In the genomic region with DNA sequence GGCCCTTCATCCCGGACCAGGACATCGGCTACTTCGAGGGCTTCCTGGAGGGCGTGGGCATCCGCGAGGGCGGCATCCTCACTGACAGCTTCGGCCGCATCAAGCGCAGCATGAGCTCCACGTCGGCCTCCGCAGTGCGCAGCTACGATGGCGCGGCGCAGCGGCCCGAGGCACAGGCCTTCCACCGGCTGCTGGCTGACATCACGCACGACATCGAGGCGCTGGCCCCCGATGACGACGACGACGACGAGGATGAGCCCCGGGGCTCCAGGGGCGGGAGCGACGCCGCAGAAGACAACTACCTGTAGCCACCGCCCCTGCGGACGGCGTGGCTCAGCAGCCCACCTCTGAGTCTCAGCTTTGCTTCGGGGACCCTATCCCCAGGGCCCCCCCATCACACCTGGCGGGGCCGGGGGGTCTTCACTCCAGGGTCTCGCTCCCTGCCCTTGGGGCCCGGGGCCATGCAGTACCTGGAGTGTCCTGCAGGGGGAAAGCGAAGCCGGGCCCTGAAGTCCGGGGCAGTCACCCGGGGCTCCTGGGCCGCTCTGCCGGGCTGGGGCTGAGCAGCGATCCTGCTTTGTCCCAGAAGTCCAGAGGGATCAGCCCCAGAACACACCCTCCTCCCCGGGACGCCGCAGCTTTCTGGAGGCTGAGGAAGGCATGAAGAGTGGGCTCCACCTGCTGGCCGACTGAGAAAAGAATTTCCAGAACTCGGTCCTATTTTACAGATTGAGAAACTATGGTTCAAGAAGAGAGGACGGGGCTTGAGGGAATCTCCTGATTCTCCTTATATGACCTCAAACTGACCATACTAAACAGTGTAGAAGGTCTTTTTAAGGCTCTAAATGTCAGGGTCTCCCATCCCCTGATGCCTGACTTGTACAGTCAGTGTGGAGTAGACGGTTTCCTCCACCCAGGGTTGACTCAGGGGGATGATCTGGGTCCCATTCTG, we compare ENCODE assay signal across 1 cellular context.
A peak's percentile ranks its signal among the peaks of the same experiment; 100 is the strongest.
TF ChIP-seq lines count a peak whose summit lies in the region.

No MANE protein-coding gene starts in this region.

TF ChIP-seq in HepG2, 621 proteins besides CTCF, POLR2A, EP300 and RAD21 (continued from another document and continues in another):
- no peak for TF ChIP-seq ZNF260 (CRISPR knock-in tag; IDR thresholded peaks at IDR 0.05; ENCODE audit: borderline replicate concordance, low read depth)
- no peak for TF ChIP-seq MTF2 (CRISPR knock-in tag; IDR thresholded peaks at IDR 0.05; ENCODE audit: borderline replicate concordance)
- TF ChIP-seq, protein P1, sequence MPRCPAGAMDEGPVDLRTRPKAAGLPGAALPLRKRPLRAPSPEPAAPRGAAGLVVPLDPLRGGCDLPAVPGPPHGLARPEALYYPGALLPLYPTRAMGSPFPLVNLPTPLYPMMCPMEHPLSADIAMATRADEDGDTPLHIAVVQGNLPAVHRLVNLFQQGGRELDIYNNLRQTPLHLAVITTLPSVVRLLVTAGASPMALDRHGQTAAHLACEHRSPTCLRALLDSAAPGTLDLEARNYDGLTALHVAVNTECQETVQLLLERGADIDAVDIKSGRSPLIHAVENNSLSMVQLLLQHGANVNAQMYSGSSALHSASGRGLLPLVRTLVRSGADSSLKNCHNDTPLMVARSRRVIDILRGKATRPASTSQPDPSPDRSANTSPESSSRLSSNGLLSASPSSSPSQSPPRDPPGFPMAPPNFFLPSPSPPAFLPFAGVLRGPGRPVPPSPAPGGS (CRISPR knock-in tag; IDR thresholded peaks at IDR 0.05): no peak
- no peak for TF ChIP-seq SP5 (CRISPR knock-in tag; IDR thresholded peaks at IDR 0.05; ENCODE audit: borderline replicate concordance, low read depth)
- TF ChIP-seq, protein P2, sequence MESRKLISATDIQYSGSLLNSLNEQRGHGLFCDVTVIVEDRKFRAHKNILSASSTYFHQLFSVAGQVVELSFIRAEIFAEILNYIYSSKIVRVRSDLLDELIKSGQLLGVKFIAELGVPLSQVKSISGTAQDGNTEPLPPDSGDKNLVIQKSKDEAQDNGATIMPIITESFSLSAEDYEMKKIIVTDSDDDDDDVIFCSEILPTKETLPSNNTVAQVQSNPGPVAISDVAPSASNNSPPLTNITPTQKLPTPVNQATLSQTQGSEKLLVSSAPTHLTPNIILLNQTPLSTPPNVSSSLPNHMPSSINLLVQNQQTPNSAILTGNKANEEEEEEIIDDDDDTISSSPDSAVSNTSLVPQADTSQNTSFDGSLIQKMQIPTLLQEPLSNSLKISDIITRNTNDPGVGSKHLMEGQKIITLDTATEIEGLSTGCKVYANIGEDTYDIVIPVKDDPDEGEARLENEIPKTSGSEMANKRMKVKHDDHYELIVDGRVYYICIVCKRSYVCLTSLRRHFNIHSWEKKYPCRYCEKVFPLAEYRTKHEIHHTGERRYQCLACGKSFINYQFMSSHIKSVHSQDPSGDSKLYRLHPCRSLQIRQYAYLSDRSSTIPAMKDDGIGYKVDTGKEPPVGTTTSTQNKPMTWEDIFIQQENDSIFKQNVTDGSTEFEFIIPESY (CRISPR knock-in tag; IDR thresholded peaks at IDR 0.05): peak; percentile 45; the same call in 1 of the 2 replicates
- TF ChIP-seq, protein P3, sequence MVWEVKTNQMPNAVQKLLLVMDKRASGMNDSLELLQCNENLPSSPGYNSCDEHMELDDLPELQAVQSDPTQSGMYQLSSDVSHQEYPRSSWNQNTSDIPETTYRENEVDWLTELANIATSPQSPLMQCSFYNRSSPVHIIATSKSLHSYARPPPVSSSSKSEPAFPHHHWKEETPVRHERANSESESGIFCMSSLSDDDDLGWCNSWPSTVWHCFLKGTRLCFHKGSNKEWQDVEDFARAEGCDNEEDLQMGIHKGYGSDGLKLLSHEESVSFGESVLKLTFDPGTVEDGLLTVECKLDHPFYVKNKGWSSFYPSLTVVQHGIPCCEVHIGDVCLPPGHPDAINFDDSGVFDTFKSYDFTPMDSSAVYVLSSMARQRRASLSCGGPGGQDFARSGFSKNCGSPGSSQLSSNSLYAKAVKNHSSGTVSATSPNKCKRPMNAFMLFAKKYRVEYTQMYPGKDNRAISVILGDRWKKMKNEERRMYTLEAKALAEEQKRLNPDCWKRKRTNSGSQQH (CRISPR knock-in tag; IDR thresholded peaks at IDR 0.05; ENCODE audit: low read depth): no peak
- TF ChIP-seq MIER2 (CRISPR knock-in tag; IDR thresholded peaks at IDR 0.05): no peak
- TF ChIP-seq ZNF672 (CRISPR knock-in tag; IDR thresholded peaks at IDR 0.05): no peak
- peak; percentile 43; the same call in 1 of the 2 replicates for TF ChIP-seq NKX3-1 (CRISPR knock-in tag; IDR thresholded peaks at IDR 0.05)
- TF ChIP-seq, protein P4, sequence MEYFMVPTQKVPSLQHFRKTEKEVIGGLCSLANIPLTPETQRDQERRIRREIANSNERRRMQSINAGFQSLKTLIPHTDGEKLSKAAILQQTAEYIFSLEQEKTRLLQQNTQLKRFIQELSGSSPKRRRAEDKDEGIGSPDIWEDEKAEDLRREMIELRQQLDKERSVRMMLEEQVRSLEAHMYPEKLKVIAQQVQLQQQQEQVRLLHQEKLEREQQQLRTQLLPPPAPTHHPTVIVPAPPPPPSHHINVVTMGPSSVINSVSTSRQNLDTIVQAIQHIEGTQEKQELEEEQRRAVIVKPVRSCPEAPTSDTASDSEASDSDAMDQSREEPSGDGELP (IDR thresholded peaks at IDR 0.05; ENCODE audit: borderline replicate concordance, low read depth): peak; percentile 35; the same call in 1 of the 2 replicates
- TF ChIP-seq YEATS4 (CRISPR knock-in tag; IDR thresholded peaks at IDR 0.05; ENCODE audit: borderline replicate concordance): peak; percentile 46; the same call in 1 of the 2 replicates
- TF ChIP-seq, protein P5, sequence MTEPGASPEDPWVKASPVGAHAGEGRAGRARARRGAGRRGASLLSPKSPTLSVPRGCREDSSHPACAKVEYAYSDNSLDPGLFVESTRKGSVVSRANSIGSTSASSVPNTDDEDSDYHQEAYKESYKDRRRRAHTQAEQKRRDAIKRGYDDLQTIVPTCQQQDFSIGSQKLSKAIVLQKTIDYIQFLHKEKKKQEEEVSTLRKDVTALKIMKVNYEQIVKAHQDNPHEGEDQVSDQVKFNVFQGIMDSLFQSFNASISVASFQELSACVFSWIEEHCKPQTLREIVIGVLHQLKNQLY (CRISPR knock-in tag; IDR thresholded peaks at IDR 0.05): no peak
- TF ChIP-seq, protein P6, sequence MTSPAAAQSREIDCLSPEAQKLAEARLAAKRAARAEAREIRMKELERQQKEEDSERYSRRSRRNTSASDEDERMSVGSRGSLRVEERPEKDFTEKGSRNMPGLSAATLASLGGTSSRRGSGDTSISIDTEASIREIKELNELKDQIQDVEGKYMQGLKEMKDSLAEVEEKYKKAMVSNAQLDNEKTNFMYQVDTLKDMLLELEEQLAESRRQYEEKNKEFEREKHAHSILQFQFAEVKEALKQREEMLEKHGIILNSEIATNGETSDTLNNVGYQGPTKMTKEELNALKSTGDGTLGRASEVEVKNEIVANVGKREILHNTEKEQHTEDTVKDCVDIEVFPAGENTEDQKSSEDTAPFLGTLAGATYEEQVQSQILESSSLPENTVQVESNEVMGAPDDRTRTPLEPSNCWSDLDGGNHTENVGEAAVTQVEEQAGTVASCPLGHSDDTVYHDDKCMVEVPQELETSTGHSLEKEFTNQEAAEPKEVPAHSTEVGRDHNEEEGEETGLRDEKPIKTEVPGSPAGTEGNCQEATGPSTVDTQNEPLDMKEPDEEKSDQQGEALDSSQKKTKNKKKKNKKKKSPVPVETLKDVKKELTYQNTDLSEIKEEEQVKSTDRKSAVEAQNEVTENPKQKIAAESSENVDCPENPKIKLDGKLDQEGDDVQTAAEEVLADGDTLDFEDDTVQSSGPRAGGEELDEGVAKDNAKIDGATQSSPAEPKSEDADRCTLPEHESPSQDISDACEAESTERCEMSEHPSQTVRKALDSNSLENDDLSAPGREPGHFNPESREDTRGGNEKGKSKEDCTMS (CRISPR knock-in tag; conservative IDR thresholded peaks at IDR 0.05): no peak
- TF ChIP-seq, protein P7, sequence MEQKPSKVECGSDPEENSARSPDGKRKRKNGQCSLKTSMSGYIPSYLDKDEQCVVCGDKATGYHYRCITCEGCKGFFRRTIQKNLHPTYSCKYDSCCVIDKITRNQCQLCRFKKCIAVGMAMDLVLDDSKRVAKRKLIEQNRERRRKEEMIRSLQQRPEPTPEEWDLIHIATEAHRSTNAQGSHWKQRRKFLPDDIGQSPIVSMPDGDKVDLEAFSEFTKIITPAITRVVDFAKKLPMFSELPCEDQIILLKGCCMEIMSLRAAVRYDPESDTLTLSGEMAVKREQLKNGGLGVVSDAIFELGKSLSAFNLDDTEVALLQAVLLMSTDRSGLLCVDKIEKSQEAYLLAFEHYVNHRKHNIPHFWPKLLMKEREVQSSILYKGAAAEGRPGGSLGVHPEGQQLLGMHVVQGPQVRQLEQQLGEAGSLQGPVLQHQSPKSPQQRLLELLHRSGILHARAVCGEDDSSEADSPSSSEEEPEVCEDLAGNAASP (CRISPR knock-in tag; IDR thresholded peaks at IDR 0.05; ENCODE audit: borderline replicate concordance): no peak; the same call in 1 of the 2 replicates
- peak; percentile 87 for TF ChIP-seq ZNF629 (CRISPR knock-in tag; conservative IDR thresholded peaks at IDR 0.05)
- TF ChIP-seq, protein P8, sequence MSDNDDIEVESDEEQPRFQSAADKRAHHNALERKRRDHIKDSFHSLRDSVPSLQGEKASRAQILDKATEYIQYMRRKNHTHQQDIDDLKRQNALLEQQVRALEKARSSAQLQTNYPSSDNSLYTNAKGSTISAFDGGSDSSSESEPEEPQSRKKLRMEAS (IDR thresholded peaks at IDR 0.05): peak; percentile 39; the same call in 1 of the 2 replicates
- TF ChIP-seq, protein P9, sequence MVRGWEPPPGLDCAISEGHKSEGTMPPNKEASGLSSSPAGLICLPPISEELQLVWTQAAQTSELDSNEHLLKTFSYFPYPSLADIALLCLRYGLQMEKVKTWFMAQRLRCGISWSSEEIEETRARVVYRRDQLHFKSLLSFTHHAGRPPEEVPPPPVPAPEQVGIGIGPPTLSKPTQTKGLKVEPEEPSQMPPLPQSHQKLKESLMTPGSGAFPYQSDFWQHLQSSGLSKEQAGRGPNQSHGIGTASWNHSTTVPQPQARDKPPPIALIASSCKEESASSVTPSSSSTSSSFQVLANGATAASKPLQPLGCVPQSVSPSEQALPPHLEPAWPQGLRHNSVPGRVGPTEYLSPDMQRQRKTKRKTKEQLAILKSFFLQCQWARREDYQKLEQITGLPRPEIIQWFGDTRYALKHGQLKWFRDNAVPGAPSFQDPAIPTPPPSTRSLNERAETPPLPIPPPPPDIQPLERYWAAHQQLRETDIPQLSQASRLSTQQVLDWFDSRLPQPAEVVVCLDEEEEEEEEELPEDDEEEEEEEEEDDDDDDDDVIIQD (CRISPR knock-in tag; IDR thresholded peaks at IDR 0.05; ENCODE audit: low read depth): peak; percentile 57; the same call in 1 of the 2 replicates
- TF ChIP-seq, protein P10, sequence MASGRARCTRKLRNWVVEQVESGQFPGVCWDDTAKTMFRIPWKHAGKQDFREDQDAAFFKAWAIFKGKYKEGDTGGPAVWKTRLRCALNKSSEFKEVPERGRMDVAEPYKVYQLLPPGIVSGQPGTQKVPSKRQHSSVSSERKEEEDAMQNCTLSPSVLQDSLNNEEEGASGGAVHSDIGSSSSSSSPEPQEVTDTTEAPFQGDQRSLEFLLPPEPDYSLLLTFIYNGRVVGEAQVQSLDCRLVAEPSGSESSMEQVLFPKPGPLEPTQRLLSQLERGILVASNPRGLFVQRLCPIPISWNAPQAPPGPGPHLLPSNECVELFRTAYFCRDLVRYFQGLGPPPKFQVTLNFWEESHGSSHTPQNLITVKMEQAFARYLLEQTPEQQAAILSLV (CRISPR knock-in tag; IDR thresholded peaks at IDR 0.05; ENCODE audit: borderline replicate concordance): peak; percentile 50; the same call in 1 of the 2 replicates
- TF ChIP-seq ZNF431 (CRISPR knock-in tag; IDR thresholded peaks at IDR 0.05; ENCODE audit: borderline replicate concordance, low read depth): no peak
- peak; percentile 65; the same call in 1 of the 2 replicates for TF ChIP-seq GABPB1 (CRISPR knock-in tag; IDR thresholded peaks at IDR 0.05)
- TF ChIP-seq EZH2 (conservative IDR thresholded peaks at IDR 0.05; ENCODE audit: low read depth, low read length): no peak
- no peak for TF ChIP-seq RFX1 (IDR thresholded peaks at IDR 0.05)
- TF ChIP-seq JUNB (CRISPR knock-in tag; IDR thresholded peaks at IDR 0.05; ENCODE audit: borderline replicate concordance): no peak
- peak; percentile 37; the same call in 1 of the 2 replicates for TF ChIP-seq TAF1 (CRISPR knock-in tag; IDR thresholded peaks at IDR 0.05)
- TF ChIP-seq ELF1 (CRISPR knock-in tag; IDR thresholded peaks at IDR 0.05): no peak
- TF ChIP-seq, protein P11, sequence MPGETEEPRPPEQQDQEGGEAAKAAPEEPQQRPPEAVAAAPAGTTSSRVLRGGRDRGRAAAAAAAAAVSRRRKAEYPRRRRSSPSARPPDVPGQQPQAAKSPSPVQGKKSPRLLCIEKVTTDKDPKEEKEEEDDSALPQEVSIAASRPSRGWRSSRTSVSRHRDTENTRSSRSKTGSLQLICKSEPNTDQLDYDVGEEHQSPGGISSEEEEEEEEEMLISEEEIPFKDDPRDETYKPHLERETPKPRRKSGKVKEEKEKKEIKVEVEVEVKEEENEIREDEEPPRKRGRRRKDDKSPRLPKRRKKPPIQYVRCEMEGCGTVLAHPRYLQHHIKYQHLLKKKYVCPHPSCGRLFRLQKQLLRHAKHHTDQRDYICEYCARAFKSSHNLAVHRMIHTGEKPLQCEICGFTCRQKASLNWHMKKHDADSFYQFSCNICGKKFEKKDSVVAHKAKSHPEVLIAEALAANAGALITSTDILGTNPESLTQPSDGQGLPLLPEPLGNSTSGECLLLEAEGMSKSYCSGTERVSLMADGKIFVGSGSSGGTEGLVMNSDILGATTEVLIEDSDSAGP (CRISPR knock-in tag; IDR thresholded peaks at IDR 0.05; ENCODE audit: borderline replicate concordance): peak; percentile 92; the same call in 1 of the 2 replicates
- peak; percentile 58; the same call in 1 of the 2 replicates for TF ChIP-seq SPEN (CRISPR knock-in tag; IDR thresholded peaks at IDR 0.05; ENCODE audit: low read depth)
- no peak for TF ChIP-seq NCOA5 (CRISPR knock-in tag; IDR thresholded peaks at IDR 0.05)
- TF ChIP-seq, protein P12, sequence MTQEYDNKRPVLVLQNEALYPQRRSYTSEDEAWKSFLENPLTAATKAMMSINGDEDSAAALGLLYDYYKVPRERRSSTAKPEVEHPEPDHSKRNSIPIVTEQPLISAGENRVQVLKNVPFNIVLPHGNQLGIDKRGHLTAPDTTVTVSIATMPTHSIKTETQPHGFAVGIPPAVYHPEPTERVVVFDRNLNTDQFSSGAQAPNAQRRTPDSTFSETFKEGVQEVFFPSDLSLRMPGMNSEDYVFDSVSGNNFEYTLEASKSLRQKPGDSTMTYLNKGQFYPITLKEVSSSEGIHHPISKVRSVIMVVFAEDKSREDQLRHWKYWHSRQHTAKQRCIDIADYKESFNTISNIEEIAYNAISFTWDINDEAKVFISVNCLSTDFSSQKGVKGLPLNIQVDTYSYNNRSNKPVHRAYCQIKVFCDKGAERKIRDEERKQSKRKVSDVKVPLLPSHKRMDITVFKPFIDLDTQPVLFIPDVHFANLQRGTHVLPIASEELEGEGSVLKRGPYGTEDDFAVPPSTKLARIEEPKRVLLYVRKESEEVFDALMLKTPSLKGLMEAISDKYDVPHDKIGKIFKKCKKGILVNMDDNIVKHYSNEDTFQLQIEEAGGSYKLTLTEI (CRISPR knock-in tag; conservative IDR thresholded peaks at IDR 0.05): no peak
- 0 out of 2 replicates have a peak, but pooled peaks have one; percentile 34 for TF ChIP-seq ZNF256 (CRISPR knock-in tag; conservative IDR thresholded peaks at IDR 0.05)
- peak; percentile 78; the same call in 1 of the 2 replicates for TF ChIP-seq ZNF501 (CRISPR knock-in tag; IDR thresholded peaks at IDR 0.05)
- TF ChIP-seq, protein P13, sequence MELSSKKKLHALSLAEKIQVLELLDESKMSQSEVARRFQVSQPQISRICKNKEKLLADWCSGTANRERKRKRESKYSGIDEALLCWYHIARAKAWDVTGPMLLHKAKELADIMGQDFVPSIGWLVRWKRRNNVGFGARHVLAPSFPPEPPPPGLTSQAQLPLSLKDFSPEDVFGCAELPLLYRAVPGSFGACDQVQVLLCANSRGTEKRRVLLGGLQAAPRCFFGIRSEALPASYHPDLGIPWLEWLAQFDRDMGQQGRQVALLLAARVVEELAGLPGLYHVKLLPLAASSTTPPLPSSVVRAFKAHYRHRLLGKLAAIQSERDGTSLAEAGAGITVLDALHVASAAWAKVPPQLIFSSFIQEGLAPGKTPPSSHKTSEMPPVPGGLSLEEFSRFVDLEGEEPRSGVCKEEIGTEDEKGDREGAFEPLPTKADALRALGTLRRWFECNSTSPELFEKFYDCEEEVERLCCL (CRISPR knock-in tag; IDR thresholded peaks at IDR 0.05; ENCODE audit: borderline replicate concordance): no peak
